9 cellular contexts compared by ENCODE assay signal in genomic region chr19:31338069-31338767, GRCh38. TPM values are rescaled to one million over a fixed set of nuclear protein-coding genes. Genes with fewer than 3 reads are reported as not detected.
DNase-seq lines count a peak whose midpoint lies in the region; ATAC-seq, FAIRE-seq and TF ChIP-seq lines count a peak whose summit lies in the region.
"Had no signal": no experiment of that assay in that cellular context is flagged by ENCODE, and none has a peak within 500 bp of the region (broad histone marks: within the 10 kb centered on the region; RNA-seq: fewer than 3 reads in every experiment).

No MANE protein-coding gene starts in this region.

- no peak overlapping the region for H3K4me3 ChIP-seq in astrocyte of the spinal cord (ENCODE audit: low read depth, low read length)
- H3K4me3 ChIP-seq in keratinocyte (ENCODE audit: control insufficient read depth in 2 of 3, extremely low read depth in 1 of 3, insufficient read depth in 2 of 3, low read depth in 1 of 3, low read length in 3 of 3): no peak overlapping the region
- no peak overlapping the region for H3K4me3 ChIP-seq in tibial artery
- H3K4me3 ChIP-seq: GM12878 had no signal

- no peaks in the 10 kb centered on the region for H3K9me1 ChIP-seq in keratinocyte (ENCODE audit: control insufficient read depth, extremely low read depth, insufficient read depth, low read length)

- H3K27ac ChIP-seq in keratinocyte (ENCODE audit: control insufficient read depth, insufficient read depth, low read length) (no peak overlapping the region), tibial artery (peak overlapping the region in 1 of 2 donors; percentile 40)

- peaks cover 0 to 3% of the 10 kb centered on the region in 2 experiments for H3K36me3 ChIP-seq in keratinocyte (ENCODE audit: control insufficient read depth in 2 of 2, extremely low read depth in 1 of 2, insufficient read depth in 2 of 2, low read length in 2 of 2)
- no peaks in the 10 kb centered on the region for H3K36me3 ChIP-seq in tibial artery

- peak; percentile 88 for TF ChIP-seq CTCF in astrocyte of the spinal cord (IDR thresholded peaks at IDR 0.05; ENCODE audit: low read depth, low read length)
- TF ChIP-seq CTCF in keratinocyte (optimal IDR thresholded peaks at IDR 0.05 in 1 of 3, IDR thresholded peaks at IDR 0.05 in 1 of 3, conservative IDR thresholded peaks at IDR 0.05 in 1 of 3; ENCODE audit: extremely low read depth in 1 of 3, insufficient read depth in 2 of 3, low read length in 3 of 3): peak; percentile 35 to 44 (median 44)
- TF ChIP-seq CTCF in tibial artery (IDR thresholded peaks at IDR 0.05): peak; percentile 54 to 59

- H3K4me1 ChIP-seq in keratinocyte (ENCODE audit: control insufficient read depth, extremely low read depth, insufficient read depth, low read length) (peaks cover 41% of the 10 kb centered on the region), tibial artery (peaks cover 0 to 20% (median 0%) of the 10 kb centered on the region in 4 donors)

- in situ Hi-C loops in KBM-7 (cut with MboI; ENCODE audit: low pct_unique_long_range_greater_than_20kb, low sequenced_read_pairs): no loop called here
- in situ Hi-C loops in astrocyte of the spinal cord (cut with HindIII; ENCODE audit: low sequenced_read_pairs): no loop called here

- DNase-seq in AG08395 (ENCODE audit: low spot score): peak; percentile 52
- DNase-seq in KBM-7: peak; percentile 47
- DNase-seq in astrocyte of the spinal cord (ENCODE audit: low read depth, low spot score): peak; percentile 73
- DNase-seq in keratinocyte (ENCODE audit: low read depth, low spot score): no peak
- peak; percentile 59 to 80 for DNase-seq in tibial artery
- DNase-seq in mucosa of gallbladder (ENCODE audit: low spot score): no peak

- no peak overlapping the region for H3K4me2 ChIP-seq in keratinocyte (ENCODE audit: control insufficient read depth, extremely low read depth, insufficient read depth, low read depth, low read length)

- no peaks in the 10 kb centered on the region for H4K20me1 ChIP-seq in keratinocyte (ENCODE audit: control insufficient read depth, extremely low read depth, insufficient read depth, low read length)

- H3K9me3 ChIP-seq in keratinocyte (ENCODE audit: control insufficient read depth, low read depth, low read length) (no peaks in the 10 kb centered on the region), tibial artery (no peaks in the 10 kb centered on the region)

- H3K27me3 ChIP-seq in keratinocyte (ENCODE audit: control insufficient read depth, extremely low read depth, insufficient read depth, low read length) (no peaks in the 10 kb centered on the region), tibial artery (no peaks in the 10 kb centered on the region)

- H3K9ac ChIP-seq in keratinocyte (ENCODE audit: control insufficient read depth, extremely low read depth, insufficient read depth, low read length): no peak overlapping the region

- intact Hi-C loops in tibial artery (cut with DNase I; ENCODE audit: low total_unique reads): no loop called here

- no peak overlapping the region for H2AFZ ChIP-seq in keratinocyte (ENCODE audit: control insufficient read depth, low read length)

- ATAC-seq in GM21423 (IDR thresholded peaks at IDR 0.05; ENCODE audit: unreplicated experiment): no peak
- no peak for ATAC-seq in HG02759 (IDR thresholded peaks at IDR 0.05; ENCODE audit: unreplicated experiment)
- ATAC-seq: GM12878 had no signal

- dilution Hi-C loops in keratinocyte (cut with MboI; ENCODE audit: extremely low pct_ligation_motif_present, low sequenced_read_pairs): no loop called here

- H3K79me2 ChIP-seq in keratinocyte (ENCODE audit: control insufficient read depth, insufficient read depth, low read length): peaks cover 23% of the 10 kb centered on the region

- FAIRE-seq in keratinocyte (lab: Jason Lieb, UNC): no peak
- FAIRE-seq: GM12878 had no signal

RNA-seq across cellular contexts. Expression of gene TSHZ3, which starts 11.0 kb away (rescaled TPM):
- polyA plus RNA-seq in keratinocyte: 2.2 to 3.6 TPM (median 3.0 TPM) in 3 replicates
- 3.3 TPM for polyA plus RNA-seq in keratinocyte (2011; ENCODE audit: low read depth)
- 3.0 and 3.8 TPM in 2 replicates for polyA plus RNA-seq in keratinocyte (2011; cell fraction: cytosol; rRNA removed)
- polyA plus RNA-seq in keratinocyte (2011; cell fraction: nucleus; rRNA removed): 8.7 and 9.8 TPM in 2 replicates
- 2.6 and 6.1 TPM in 2 replicates for polyA plus RNA-seq in keratinocyte (2012; ENCODE audit: low replicate concordance)
- 3.1 to 17.9 TPM (median 9.9 TPM) in 3 replicates for polyA minus RNA-seq in keratinocyte
- 3.6 TPM for polyA minus RNA-seq in keratinocyte (2011; cell fraction: cytosol; rRNA and poly(A)+ RNA removed)
- 4.2 and 9.9 TPM in 2 replicates for polyA minus RNA-seq in keratinocyte (2011; cell fraction: nucleus; rRNA and poly(A)+ RNA removed)
- total RNA-seq in mucosa of gallbladder: 16.5 TPM
- polyA plus RNA-seq: GM12878 had no signal

Comparison
In these comparisons a context has a peak if more than half of its experiments do, and no peak if none do; other contexts are left out.
1. DNase-seq: peak in AG08395 (single experiment), KBM-7 (single experiment), astrocyte of the spinal cord (single experiment) and tibial artery (2 of 2); none in keratinocyte (single experiment) and mucosa of gallbladder (single experiment).
2. Peak in every context shown above with its lines, with median percentiles within 50 percentile points of each other: CTCF ChIP-seq.